In the genomic region with DNA sequence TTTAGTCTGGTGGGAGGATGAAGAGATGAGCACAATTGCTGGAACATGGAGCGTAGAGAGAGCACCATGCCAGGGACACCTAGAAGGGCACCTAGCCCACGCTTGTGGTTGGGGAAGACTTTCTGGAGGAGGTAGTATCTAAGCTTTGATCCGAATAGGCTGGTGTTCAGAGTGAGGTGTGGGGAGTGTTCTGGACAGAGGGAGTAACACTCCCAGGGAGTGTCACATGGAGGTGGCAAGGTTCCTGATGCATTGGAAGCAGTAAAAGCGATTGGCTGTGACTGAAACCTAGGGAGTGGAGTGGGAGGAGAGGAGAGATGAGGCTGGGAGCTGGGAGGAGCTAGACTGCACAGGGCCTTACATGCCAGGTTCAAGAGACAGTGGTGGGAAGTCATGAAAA, we compare ENCODE assay signal across 15 cellular contexts.
"Had no signal": no experiment of that assay in that cellular context is flagged by ENCODE, and none has a peak within 500 bp of the region (broad histone marks: within the 10 kb centered on the region; RNA-seq: fewer than 3 reads in every experiment).

No MANE protein-coding gene starts in this region.

- H2AFZ ChIP-seq: hepatocyte had no signal

- H3K4me3 ChIP-seq: gastroesophageal sphincter, hepatocyte, pancreas, skin epidermis, tibial artery, uterus had no signal

- ATAC-seq: activated CD8-positive, alpha-beta T cell treated with anti-CD3 and anti-CD28 coated beads, Interleukin-2, amount 10 ng/mL, durations not matched to agents 7 days and 5 days; activated naive CD8-positive, alpha-beta T cell treated with anti-CD3 and anti-CD28 coated beads, Interleukin-2, amount 50 U/mL, for 24 hours; effector memory CD8-positive, alpha-beta T cell; gastroesophageal sphincter; natural killer cell; pancreas had no signal

- H3K9me3 ChIP-seq: gastroesophageal sphincter, pancreas, tibial artery, uterus had no signal

- H3K4me2 ChIP-seq: hepatocyte had no signal

- H3K27ac ChIP-seq: epithelial cell of prostate, gastroesophageal sphincter, hepatocyte, pancreas, skin epidermis, tibial artery, uterus had no signal

- DNase-seq: activated CD4-positive, alpha-beta T cell treated with anti-CD3 and anti-CD28 coated beads for 48 hours; activated CD8-positive, alpha-beta T cell treated with anti-CD3 and anti-CD28 coated beads, Interleukin-2, amount 10 ng/mL, durations not matched to agents 7 days and 5 days; activated naive CD4-positive, alpha-beta T cell treated with Interleukin-2 at 50 U/mL for 16 hours; activated naive CD8-positive, alpha-beta T cell treated with anti-CD3 and anti-CD28 coated beads, Interleukin-2, amount 50 U/mL, for 24 hours; effector memory CD8-positive, alpha-beta T cell; natural killer cell; pancreas; stimulated activated CD4-positive, alpha-beta T cell treated with anti-CD3 and anti-CD28 coated beads, Interleukin-4, amount 100 ng/mL, for 4 hours; T-helper 1 cell; tibial artery; uterus had no signal

- H3K36me3 ChIP-seq: gastroesophageal sphincter, pancreas, tibial artery, uterus had no signal

- H3K4me1 ChIP-seq: pancreas, uterus had no signal

- H3K27me3 ChIP-seq: gastroesophageal sphincter, hepatocyte, pancreas, uterus had no signal
